ENCODE assay signal across 8 cellular contexts in genomic region chr2:20578895-20579825, GRCh38.
DNase-seq lines count a peak whose midpoint lies in the region; FAIRE-seq and TF ChIP-seq lines count a peak whose summit lies in the region.

No MANE protein-coding gene starts in this region.

- no peak overlapping the region for H3T11ph ChIP-seq in H9 (ENCODE audit: low read length)

- H3K27me3 Mint-ChIP-seq in H9 (ENCODE audit: low read depth), result 0 out of 2 replicates have a peak, but pooled peaks cover 1% of the 10 kb centered on the region

- no peaks in the 10 kb centered on the region for H3K79me2 ChIP-seq in H9 (ENCODE audit: insufficient read depth, low read length)

- FAIRE-seq in bronchial epithelial cell (lab: Jason Lieb, UNC), result no peak

- no peak overlapping the region for H3K27ac ChIP-seq in H9 (ENCODE audit: insufficient read length, low read depth, low read length)

- no peak overlapping the region for H3K4ac ChIP-seq in H9 (ENCODE audit: low read depth, low read length)

- peak overlapping the region; percentile 67; the same call in 1 of the 2 replicates for H3K14ac ChIP-seq in H9 (ENCODE audit: insufficient read depth, low read length)

- H2AFZ ChIP-seq in H9 (ENCODE audit: low read length), result no peak overlapping the region

- H3K36me3 Mint-ChIP-seq in H9 (ENCODE audit: insufficient read depth in 1 of 3, low read depth in 3 of 3), result no peaks in the 10 kb centered on the region; a peak in 2 of 7 replicates

- H2BK20ac ChIP-seq in H9 (ENCODE audit: low read depth, low read length, poor library complexity, severe bottlenecking), result no peak overlapping the region

- H3K56ac ChIP-seq in H9 (ENCODE audit: insufficient read length, low read depth, low read length), result no peak overlapping the region

- no peak overlapping the region for H3K4me3 ChIP-seq in GM12864 (ENCODE audit: low read depth, low read length)
- H3K4me3 ChIP-seq in bronchial epithelial cell (ENCODE audit: low read depth, low read length), result no peak overlapping the region

- no peaks in the 10 kb centered on the region for H3K79me1 ChIP-seq in H9 (ENCODE audit: insufficient read depth, low read depth, low read length, poor library complexity, severe bottlenecking)

- no peak overlapping the region for H2BK5ac ChIP-seq in H9 (ENCODE audit: insufficient read length, low read length)

- peaks cover 3 to 7% of the 10 kb centered on the region in 2 experiments for H3K4me1 Mint-ChIP-seq in H9

- H3K27ac Mint-ChIP-seq in H9, result no peak overlapping the region

- no CpG with 5 or more reads among the region's 15 CpGs for WGBS in H9 (ENCODE audit: extremely low coverage, insufficient read length, low lambda C conversion rate)

- no peaks in the 10 kb centered on the region for H3K36me3 ChIP-seq in bronchial epithelial cell (ENCODE audit: control insufficient read depth, insufficient read depth, low read length)

- H3K18ac ChIP-seq in H9 (ENCODE audit: insufficient read length, low read depth, low read length), result peak overlapping the region; percentile 24

- H4K8ac ChIP-seq in H9 (replicated peaks; ENCODE audit: insufficient read length, low read depth, low read length), result no peak overlapping the region

- H3K4me1 ChIP-seq in H9 (ENCODE audit: insufficient read depth, low read length), result peaks cover 6% of the 10 kb centered on the region; the same call in 1 of the 2 replicates

- TF ChIP-seq CTCF in GM12864 (IDR thresholded peaks at IDR 0.05; ENCODE audit: low read depth, low read length, missing control alignments), result no peak
- no peak for TF ChIP-seq CTCF in H9 (conservative IDR thresholded peaks at IDR 0.05)
- no peak for TF ChIP-seq CTCF in bronchial epithelial cell (IDR thresholded peaks at IDR 0.05; ENCODE audit: insufficient read depth, low read length, severe bottlenecking)

- H3K9me3 Mint-ChIP-seq in H9, result peaks cover 6 to 8% of the 10 kb centered on the region in 2 experiments; a peak in 4 of 5 replicates

- H3K27me3 ChIP-seq in H9 (ENCODE audit: insufficient read depth, low read length) (no peaks in the 10 kb centered on the region), bronchial epithelial cell (ENCODE audit: control insufficient read depth, insufficient read depth, low read length) (no peaks in the 10 kb centered on the region)

- H3K23ac ChIP-seq in H9 (ENCODE audit: insufficient read length, low read depth, low read length), result no peak overlapping the region

- H3K4me2 ChIP-seq in H9 (ENCODE audit: insufficient read depth, insufficient read length, low read length), result no peak overlapping the region

- H3K4me3 Mint-ChIP-seq in H9, result no peak overlapping the region

- no peak overlapping the region for H2AK5ac ChIP-seq in H9 (ENCODE audit: insufficient read length, low read length)

- H2BK15ac ChIP-seq in H9 (ENCODE audit: low read depth, low read length), result peak overlapping the region; percentile 81; the same call in 1 of the 2 replicates

- DNase-seq in GM12864 (ENCODE audit: low read depth) (peak; percentile 50), H9 (peak; percentile 77), LoVo (ENCODE audit: low spot score) (peak; percentile 83), bronchial epithelial cell (ENCODE audit: low read depth) (peak; percentile 96), kidney glomerular epithelial cell (lab: John Stamatoyannopoulos, UW) (peak; percentile 97), stromal cell of bone marrow (ENCODE audit: low read depth) (peak; percentile 87), NCI-H345 (lab: John Stamatoyannopoulos, UW) (no peak), NCI-H2107 treated with DMSO at 0.1 percent for 48 hours (lab: John Stamatoyannopoulos, UW; ENCODE audit: unreplicated experiment) (no peak)

- H4K5ac ChIP-seq in H9 (ENCODE audit: insufficient read length, low read depth, low read length), result no peak overlapping the region

- no peaks in the 10 kb centered on the region for H3K23me2 ChIP-seq in H9 (ENCODE audit: insufficient read length, low read depth, low read length, poor library complexity, severe bottlenecking)

- no peaks in the 10 kb centered on the region for H4K20me1 ChIP-seq in H9 (ENCODE audit: control insufficient read depth, insufficient read depth, insufficient read length)

- H2BK12ac ChIP-seq in H9 (ENCODE audit: insufficient read length, low read depth, low read length), result no peak overlapping the region

- no peaks in the 10 kb centered on the region for H3K9me3 ChIP-seq in H9 (ENCODE audit: control insufficient read depth, low read depth, low read length)

- H3K9ac ChIP-seq in H9 (ENCODE audit: extremely low read depth, insufficient read length, low read length), result no peak overlapping the region

- no peak overlapping the region for H2BK120ac ChIP-seq in H9 (ENCODE audit: low read depth, low read length, poor library complexity, severe bottlenecking)

- no peak overlapping the region for H4K91ac ChIP-seq in H9 (ENCODE audit: insufficient read length, low read depth, low read length)

Comparison
In these comparisons a context has a peak if more than half of its experiments do, and no peak if none do; other contexts are left out.
1. DNase-seq: peak in GM12864 (single experiment), H9 (single experiment), LoVo (single experiment), bronchial epithelial cell (single experiment), kidney glomerular epithelial cell (single experiment) and stromal cell of bone marrow (single experiment); none in NCI-H345 (single experiment) and NCI-H2107 treated with DMSO at 0.1 percent for 48 hours (single experiment).